Comparison of ENCODE assay signal across 15 cellular contexts in the genomic region with DNA sequence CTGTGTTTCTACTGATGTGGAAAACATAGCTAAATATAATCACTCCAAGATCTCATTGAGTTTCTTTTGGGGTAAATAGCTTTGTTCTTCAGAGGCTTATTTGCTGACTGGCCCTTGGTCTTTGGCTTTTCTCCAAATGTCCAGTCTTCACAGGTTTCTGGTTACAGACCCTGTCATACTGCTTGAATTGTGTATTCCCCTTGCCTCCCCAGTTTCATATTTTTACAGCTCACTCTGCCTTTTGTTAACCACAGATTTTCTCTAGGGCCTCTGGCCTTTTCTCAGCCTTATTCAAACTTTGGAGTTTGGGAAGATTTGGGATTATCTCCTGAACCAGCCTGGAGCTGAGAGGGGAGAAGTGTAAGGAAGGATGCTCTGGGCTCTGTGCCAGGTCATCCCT.
"Had no signal": no experiment of that assay in that cellular context is flagged by ENCODE, and none has a peak within 500 bp of the region (broad histone marks: within the 10 kb centered on the region; RNA-seq: fewer than 3 reads in every experiment).

No MANE protein-coding gene starts in this region.

- H3K27me3 ChIP-seq: ascending aorta, esophagus muscularis mucosa, foreskin keratinocyte, sigmoid colon had no signal

- H3K4me1 ChIP-seq: ascending aorta, foreskin keratinocyte, sigmoid colon had no signal

- ATAC-seq: T-helper 17 cell had no signal

- H3K27ac ChIP-seq: ascending aorta, coronary artery, esophagus muscularis mucosa, foreskin keratinocyte, sigmoid colon, WERI-Rb-1 had no signal

- H3K4me3 ChIP-seq: ascending aorta, coronary artery, esophagus muscularis mucosa, sigmoid colon had no signal

- DNase-seq: activated CD4-positive, alpha-beta T cell treated with anti-CD3 and anti-CD28 coated beads, Interleukin-2, amount 50 U/mL, for 48 hours; activated naive CD4-positive, alpha-beta T cell treated with anti-CD3 and anti-CD28 coated beads, Interleukin-2, amount 10 ng/mL, durations not matched to agents 7 days and 5 days; activated T-cell treated with anti-CD3 and anti-CD28 coated beads, Interleukin-2, amount 50 U/mL, for 1 hour; central memory CD4-positive, alpha-beta T cell; effector CD4-positive, alpha-beta T cell; glutamatergic neuron; hypothalamus; sigmoid colon; stimulated activated CD4-positive, alpha-beta T cell treated with anti-CD3 and anti-CD28 coated beads, Interleukin-2, amount 100 ng/mL, for 24 hours; T-helper 17 cell; WERI-Rb-1 had no signal

- H3K9me3 ChIP-seq: ascending aorta, esophagus muscularis mucosa, sigmoid colon had no signal
